ENCODE assay signal across 22 cellular contexts in the genomic region with DNA sequence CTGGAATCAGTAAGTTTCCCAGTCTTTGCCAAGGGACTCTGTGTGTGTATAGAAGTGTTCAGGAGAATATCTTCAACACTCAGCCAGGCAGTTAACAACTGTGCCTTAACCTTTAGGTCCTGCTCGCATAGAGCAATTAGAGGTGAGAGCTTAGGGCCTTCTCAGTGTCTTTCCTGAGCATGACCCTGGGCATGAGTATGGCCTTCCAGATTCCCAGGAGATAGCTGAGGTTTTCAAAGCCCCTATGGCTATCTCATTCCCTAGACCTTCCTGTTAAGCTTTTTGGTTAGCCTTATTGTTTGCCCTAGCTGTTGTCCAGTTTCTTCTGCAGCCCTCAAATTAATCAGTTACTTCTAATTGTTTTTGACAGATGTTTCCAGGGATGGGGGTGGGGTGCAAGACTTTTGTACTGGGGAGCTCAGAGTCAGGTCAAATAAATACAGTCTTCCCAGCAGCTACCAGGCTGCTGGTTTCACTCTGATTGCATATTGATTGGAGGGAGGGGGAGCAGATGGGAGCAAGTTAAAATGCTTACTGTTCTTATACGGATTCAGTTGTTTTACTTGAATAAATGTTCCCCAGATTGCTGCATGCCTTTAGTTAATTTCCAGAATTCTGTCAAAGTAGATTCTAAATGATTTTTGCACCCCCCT. TPM values are rescaled to one million over a fixed set of nuclear protein-coding genes. Genes with fewer than 3 reads are reported as not detected.
DNase-seq lines count a peak whose midpoint lies in the region; ATAC-seq, FAIRE-seq and TF ChIP-seq lines count a peak whose summit lies in the region.
"Had no signal": no experiment of that assay in that cellular context is flagged by ENCODE, and none has a peak within 500 bp of the region (broad histone marks: within the 10 kb centered on the region; RNA-seq: fewer than 3 reads in every experiment).

No MANE protein-coding gene starts in this region.

- H3K4me1 Mint-ChIP-seq in nephron progenitor cell: peaks cover 6% of the 10 kb centered on the region

- H3K4me2 ChIP-seq in H1 (ENCODE audit: insufficient read depth in 1 of 2, low read depth in 2 of 2, low read length in 2 of 2) (no peak overlapping the region; a peak in 1 of 4 replicates), HepG2 (ENCODE audit: low read depth, low read length) (no peak overlapping the region)

- H3K4me1 ChIP-seq in HUES64 (ENCODE audit: insufficient read depth, low read length) (peaks cover 4% of the 10 kb centered on the region; the same call in 1 of the 2 replicates), H1 (replicated peaks in 1 of 4; ENCODE audit: control insufficient read depth in 3 of 4, insufficient read depth in 4 of 4, low read length in 3 of 4) (peaks cover 0 to 3% (median 2%) of the 10 kb centered on the region in 4 experiments; a peak in 2 of 7 replicates), HepG2 (ENCODE audit: insufficient read depth, low read length) (peaks cover 13% of the 10 kb centered on the region)
- H3K4me1 ChIP-seq: Peyer's patch had no signal

- no peak overlapping the region for H4K8ac ChIP-seq in H1 (ENCODE audit: extremely low read depth, insufficient read depth, low read length)

- no peak for TF ChIP-seq POLR2A in H1 (IDR thresholded peaks at IDR 0.05; ENCODE audit: control extremely low read depth in 1 of 2, low read depth in 2 of 2, low read length in 2 of 2)
- TF ChIP-seq POLR2A in HepG2 (IDR thresholded peaks at IDR 0.05; ENCODE audit: insufficient read depth in 1 of 2, low read depth in 2 of 2, low read length in 2 of 2): no peak

- no peak overlapping the region for H2AFZ ChIP-seq in H1 (ENCODE audit: low read length)
- no peak overlapping the region for H2AFZ ChIP-seq in HepG2 (ENCODE audit: low read length)

- no TSS peak for BruUV-seq in HepG2 (replicated peaks; lab: Mats Ljungman, UMichigan)

- no peak overlapping the region for H2BK5ac ChIP-seq in H1 (ENCODE audit: low read depth, low read length)

- no peaks in the 10 kb centered on the region for H3K27me3 ChIP-seq in HUES64 (ENCODE audit: insufficient read depth, low read length)
- H3K27me3 ChIP-seq in H1 (replicated peaks in 1 of 4; ENCODE audit: control insufficient read depth in 3 of 4, extremely low read depth in 1 of 4, insufficient read depth in 3 of 4, low read length in 3 of 4): no peaks in the 10 kb centered on the region
- H3K27me3 ChIP-seq in HepG2 (ENCODE audit: control insufficient read depth in 1 of 2, insufficient read depth in 2 of 2, low read length in 2 of 2): no peaks in the 10 kb centered on the region
- H3K27me3 ChIP-seq: Peyer's patch had no signal

- no peak overlapping the region for H3K4me3 Mint-ChIP-seq in nephron progenitor cell

- H3K36me3 ChIP-seq in HUES64 (ENCODE audit: insufficient read depth, low read length) (peaks cover 73% of the 10 kb centered on the region), H1 (ENCODE audit: control insufficient read depth in 2 of 4, insufficient read depth in 4 of 4, low read length in 3 of 4) (peaks cover 0 to 25% (median 14%) of the 10 kb centered on the region in 4 experiments; a peak in 4 of 8 replicates), HepG2 (replicated peaks in 1 of 2; ENCODE audit: control insufficient read depth in 1 of 2, insufficient read depth in 2 of 2, low read length in 2 of 2) (peaks cover 24 to 80% of the 10 kb centered on the region in 2 experiments)

- H3K27ac Mint-ChIP-seq in nephron progenitor cell: no peak overlapping the region

- TF ChIP-seq EP300 in H1 (IDR thresholded peaks at IDR 0.05; ENCODE audit: borderline replicate concordance in 1 of 2, low read depth in 2 of 2, low read length in 2 of 2) (no peak), HepG2 (IDR thresholded peaks at IDR 0.05; ENCODE audit: low read depth in 2 of 2, low read length in 2 of 2) (no peak), HepG2 (CRISPR knock-in tag; IDR thresholded peaks at IDR 0.05; ENCODE audit: borderline replicate concordance) (no peak)

- H3K9ac ChIP-seq in HUES64 (ENCODE audit: low read depth, low read length) (no peak overlapping the region), H1 (replicated peaks in 1 of 4; ENCODE audit: extremely low read depth in 1 of 4, low read depth in 3 of 4, low read length in 3 of 4) (no peak overlapping the region), HepG2 (ENCODE audit: insufficient read depth, low read depth, low read length) (no peak overlapping the region)

- FAIRE-seq in H1 (lab: Jason Lieb, UNC): peak; percentile 78
- FAIRE-seq in HepG2 (lab: Jason Lieb, UNC): no peak
- FAIRE-seq: G401.6, H54, HTR-8/SVneo had no signal

- ATAC-seq in HepG2: peak; percentile 66
- ATAC-seq in esophagus mucosa: no peak

- peaks cover 0 to 47% of the 10 kb centered on the region in 2 experiments; a peak in 2 of 4 replicates for H3K79me2 ChIP-seq in H1 (ENCODE audit: control insufficient read depth in 1 of 2, insufficient read depth in 2 of 2, low read length in 2 of 2)
- H3K79me2 ChIP-seq in HepG2 (ENCODE audit: insufficient read depth, low read length): peaks cover 67% of the 10 kb centered on the region

- no peak overlapping the region for H3K4ac ChIP-seq in H1 (replicated peaks; ENCODE audit: insufficient read length, low read depth, low read length)

- H3K27ac ChIP-seq in HUES64 (ENCODE audit: low read depth, low read length): peak overlapping the region; percentile 15; the same call in 1 of the 2 replicates
- 0 out of 2 replicates have a peak overlapping the region, but pooled peaks have one; percentile 21 for H3K27ac ChIP-seq in H1 (ENCODE audit: low read depth, low read length)
- peak overlapping the region; percentile 46 for H3K27ac ChIP-seq in HepG2 (ENCODE audit: extremely low read length, insufficient read depth, low read length)
- H3K27ac ChIP-seq: Peyer's patch, SK-N-MC had no signal

- H4K20me1 ChIP-seq in H1 (replicated peaks in 1 of 2; ENCODE audit: control insufficient read depth in 1 of 2, insufficient read depth in 2 of 2, low read length in 2 of 2) (no peaks in the 10 kb centered on the region), HepG2 (ENCODE audit: insufficient read depth, low read length) (peaks cover 71% of the 10 kb centered on the region)

- H4K5ac ChIP-seq in H1 (ENCODE audit: insufficient read length, low read depth, low read length): no peak overlapping the region

- H3K23ac ChIP-seq in H1 (ENCODE audit: insufficient read length): no peak overlapping the region

- no peak overlapping the region for H4K91ac ChIP-seq in H1 (replicated peaks; ENCODE audit: insufficient read length, low read length)

- TF ChIP-seq CTCF in H1 (IDR thresholded peaks at IDR 0.05; ENCODE audit: control extremely low read depth in 1 of 3, insufficient read depth in 1 of 3, low read depth in 1 of 3, low read length in 3 of 3) (no peak), HepG2 (CRISPR knock-in tag; IDR thresholded peaks at IDR 0.05) (no peak), nephron progenitor cell (IDR thresholded peaks at IDR 0.05) (no peak)

- no peak for TF ChIP-seq RAD21 in H1 (IDR thresholded peaks at IDR 0.05 in 1 of 2, conservative IDR thresholded peaks at IDR 0.05 in 1 of 2; ENCODE audit: low read depth in 2 of 2, low read length in 2 of 2)
- TF ChIP-seq RAD21 in HepG2 (CRISPR knock-in tag; IDR thresholded peaks at IDR 0.05): no peak

- H3K9me3 ChIP-seq in HUES64 (ENCODE audit: insufficient read depth, low read depth, low read length) (peaks cover 39% of the 10 kb centered on the region; the same call in 1 of the 2 replicates), H1 (ENCODE audit: insufficient read depth in 2 of 2, low read depth in 1 of 2, low read length in 1 of 2) (peaks cover 0 to 7% of the 10 kb centered on the region in 2 experiments), HepG2 (ENCODE audit: low read length) (peaks cover 27% of the 10 kb centered on the region)

- peaks cover 7% of the 10 kb centered on the region for H3K27me3 Mint-ChIP-seq in nephron progenitor cell (ENCODE audit: low read depth, poor library complexity)

- H2BK20ac ChIP-seq in H1 (ENCODE audit: low read length): no peak overlapping the region

- H2AK5ac ChIP-seq in H1 (ENCODE audit: low read depth, low read length): no peak overlapping the region

- H2BK15ac ChIP-seq in H1 (ENCODE audit: low read length): no peak overlapping the region

- H3K79me1 ChIP-seq in H1 (ENCODE audit: low read depth, low read length): no peaks in the 10 kb centered on the region

- H3K4me3 ChIP-seq in HUES64 (ENCODE audit: low read length): no peak overlapping the region
- no peak overlapping the region for H3K4me3 ChIP-seq in H1 (ENCODE audit: extremely low read depth in 1 of 4, insufficient read depth in 2 of 4, low read depth in 3 of 4, low read length in 4 of 4)
- H3K4me3 ChIP-seq in HepG2 (replicated peaks in 1 of 3; ENCODE audit: insufficient read depth in 1 of 3, low read depth in 2 of 3, low read length in 3 of 3): no peak overlapping the region
- H3K4me3 ChIP-seq: Peyer's patch, SK-N-MC had no signal

- peaks cover 75% of the 10 kb centered on the region for H3K9me3 Mint-ChIP-seq in nephron progenitor cell

- no peak overlapping the region for H3K18ac ChIP-seq in H1 (ENCODE audit: extremely low read depth, low read length)

- H3K23me2 ChIP-seq in H1 (ENCODE audit: low read depth, low read length): no peaks in the 10 kb centered on the region

- DNase-seq in ELF-1 (ENCODE audit: low read depth, low spot score): peak; percentile 33
- DNase-seq in H1 (ENCODE audit: low read depth in 1 of 2, low spot score in 2 of 2): no peak
- DNase-seq in HepG2 (ENCODE audit: low spot score): no peak
- DNase-seq in nephron progenitor cell: no peak
- no peak for DNase-seq in NCI-H82 (lab: John Stamatoyannopoulos, UW)
- DNase-seq in COLO668 (lab: John Stamatoyannopoulos, UW; ENCODE audit: unreplicated experiment): no peak
- DNase-seq: IMR-90, KG1, NCI-H1048, NCI-H1417, NCI-H1694 treated with DMSO at 0.1 percent for 48 hours, NCI-H2081, NCI-H2227 treated with DMSO at 0.1 percent for 48 hours, NCI-H526 treated with DMSO at 0.1 percent for 48 hours, Peyer's patch, SIG-M5 had no signal

- no peak overlapping the region for H2BK120ac ChIP-seq in H1 (replicated peaks; ENCODE audit: low read depth, low read length)

- POLR2A ChIA-PET in H1 (lab: Charles Lee; ENCODE audit: partially characterized antibody): interaction anchor here (1.2 kb wide), 1 partner anchor 24 kb away, joined by 3 read pairs; no protein-coding TSS in a partner anchor
- POLR2A ChIA-PET in HepG2 (lab: Yijun Ruan, JAX): interaction anchor here (1.0 kb wide), 1 partner anchor 25 kb away, joined by 3 read pairs; no protein-coding TSS in a partner anchor

- no peak overlapping the region for H3K56ac ChIP-seq in H1 (replicated peaks; ENCODE audit: insufficient read length, low read depth, low read length)

- in situ Hi-C loops in HepG2 (cut with HindIII; ENCODE audit: extremely low pct_ligation_motif_present, low pct_unique_long_range_greater_than_20kb): no loop called here

- CTCF ChIA-PET in H1 (lab: Charles Lee; ENCODE audit: partially characterized antibody) (interaction anchor here (1.2 to 1.5 kb wide), 3 partner anchors 15 to 96 kb away, joined by 4 to 6 read pairs (median 5); no protein-coding TSS in a partner anchor), HepG2 (lab: Yijun Ruan, JAX; ENCODE audit: low intra/inter-chr PET ratio, low total read pairs) (no interaction called here)

- H2BK12ac ChIP-seq in H1 (ENCODE audit: low read depth, low read length): no peak overlapping the region

- peaks cover 94% of the 10 kb centered on the region for H3K36me3 Mint-ChIP-seq in nephron progenitor cell (ENCODE audit: low read depth)

- H3K14ac ChIP-seq in H1 (ENCODE audit: insufficient read length): no peak overlapping the region

- WGBS in HUES64: 91% methylated on average over 2 of the region's 2 CpGs
- WGBS in H1 (ENCODE audit: extremely low coverage in 1 of 2, insufficient coverage in 1 of 2, insufficient read length in 1 of 2, insufficient replicate concordance in 2 of 2, low coverage in 1 of 2, low lambda C conversion rate in 2 of 2, missing lambda C conversion rate in 1 of 2), 2 experiments: 77% methylated on average over 2 of the region's 2 CpGs; no CpG with 5 or more reads in 1 of the 2 experiments
- 82% methylated on average over 2 of the region's 2 CpGs for WGBS in HepG2 (ENCODE audit: low lambda C conversion rate)

- intact Hi-C loops in HepG2 (cut with micrococcal nuclease; ENCODE audit: unreplicated experiment): no loop called here

RNA-seq across cellular contexts. Expression of a gene that starts 23.1 kb away (rescaled TPM):
- polyA plus RNA-seq in HUES64 (2013, experiment 1 of 2): 24.0 TPM
- polyA plus RNA-seq in HUES64 (2013, experiment 2 of 2): 31.9 TPM
- total RNA-seq in H1 (2021; fragmentation: NEBNext Ultra II Directional; extraction: Animal tissue kit (Norgen Biotek cat#: 25700)): 18.2 and 18.7 TPM in 2 replicates
- polyA plus RNA-seq in H1 (2011; rRNA removed) (10.7 and 21.9 TPM in 2 replicates), HepG2 (2011; rRNA removed) (84.7 and 96.9 TPM in 2 replicates)
- polyA plus RNA-seq in H1 (2011; cell fraction: cytosol; rRNA removed): 18.3 TPM
- 26.8 TPM for polyA plus RNA-seq in H1 (2011; cell fraction: nucleus; rRNA removed)
- 18.4 to 29.1 TPM (median 22.2 TPM) in 4 replicates for polyA plus RNA-seq in H1 (2012, experiment 1 of 2)
- polyA plus RNA-seq in H1 (2012, experiment 2 of 2): 1.9 TPM
- 14.6 TPM for polyA plus RNA-seq in H1 (2013, experiment 1 of 2)
- polyA plus RNA-seq in H1 (2013, experiment 2 of 2): 13.6 TPM
- polyA minus RNA-seq in H1 (2011; rRNA and poly(A)+ RNA removed): 61.6 and 153 TPM in 2 replicates
- polyA minus RNA-seq in H1 (2011; cell fraction: cytosol; rRNA and poly(A)+ RNA removed): 30.0 TPM
- polyA minus RNA-seq in H1 (2011; cell fraction: nucleus; rRNA and poly(A)+ RNA removed): 51.6 TPM
- total RNA-seq in HepG2 (2016; rRNA removed; fragmentation: Illumina TruSeq; extraction: Trizol) (11.9 and 12.0 TPM in 2 replicates), esophagus mucosa (16.5 TPM)
- total RNA-seq in HepG2 (2016; cell fraction: cytosol; rRNA removed; fragmentation: Illumina TruSeq; extraction: Trizol; ENCODE audit: low read depth): 14.8 and 16.0 TPM in 2 replicates
- total RNA-seq in HepG2 (2016; cell fraction: insoluble cytoplasmic fraction; rRNA removed; fragmentation: Illumina TruSeq; extraction: Trizol): 11.1 and 15.0 TPM in 2 replicates
- 5.0 and 6.4 TPM in 2 replicates for total RNA-seq in HepG2 (2016; cell fraction: membrane; rRNA removed; fragmentation: Illumina TruSeq; extraction: Trizol)
- 14.8 and 15.2 TPM in 2 replicates for total RNA-seq in HepG2 (2016; cell fraction: nucleus; rRNA removed; fragmentation: Illumina TruSeq; extraction: Trizol)
- polyA plus RNA-seq in HepG2 (2011; cell fraction: cytosol; rRNA removed): 30.7 and 32.7 TPM in 2 replicates
- polyA plus RNA-seq in HepG2 (2011; cell fraction: nucleus; rRNA removed): 67.8 and 93.1 TPM in 2 replicates
- 25.5 and 44.1 TPM in 2 replicates for polyA plus RNA-seq in HepG2 (2012)
- 0.77 and 0.79 TPM in 2 replicates for polyA plus RNA-seq in HepG2 (2016; cell fraction: cytosol; fragmentation: Illumina TruSeq; extraction: Trizol; ENCODE audit: low read depth)
- 7.5 and 10.2 TPM in 2 replicates for polyA plus RNA-seq in HepG2 (2016; cell fraction: insoluble cytoplasmic fraction; fragmentation: Illumina TruSeq; extraction: Trizol; ENCODE audit: low read depth)
- 2.4 and 2.7 TPM in 2 replicates for polyA plus RNA-seq in HepG2 (2016; cell fraction: membrane; fragmentation: Illumina TruSeq; extraction: Trizol; ENCODE audit: low read depth)
- 10.4 and 11.5 TPM in 2 replicates for polyA plus RNA-seq in HepG2 (2016; cell fraction: nucleus; fragmentation: Illumina TruSeq; extraction: Trizol; ENCODE audit: insufficient read depth, low read depth)
- 33.6 and 117 TPM in 2 replicates for polyA minus RNA-seq in HepG2 (2011; rRNA and poly(A)+ RNA removed; ENCODE audit: low replicate concordance)
- polyA minus RNA-seq in HepG2 (2011; cell fraction: cytosol; rRNA and poly(A)+ RNA removed): 65.8 and 77.1 TPM in 2 replicates
- polyA minus RNA-seq in HepG2 (2011; cell fraction: nucleus; rRNA and poly(A)+ RNA removed): 205 and 237 TPM in 2 replicates
